1 cellular context compared by ENCODE assay signal in the genomic region with DNA sequence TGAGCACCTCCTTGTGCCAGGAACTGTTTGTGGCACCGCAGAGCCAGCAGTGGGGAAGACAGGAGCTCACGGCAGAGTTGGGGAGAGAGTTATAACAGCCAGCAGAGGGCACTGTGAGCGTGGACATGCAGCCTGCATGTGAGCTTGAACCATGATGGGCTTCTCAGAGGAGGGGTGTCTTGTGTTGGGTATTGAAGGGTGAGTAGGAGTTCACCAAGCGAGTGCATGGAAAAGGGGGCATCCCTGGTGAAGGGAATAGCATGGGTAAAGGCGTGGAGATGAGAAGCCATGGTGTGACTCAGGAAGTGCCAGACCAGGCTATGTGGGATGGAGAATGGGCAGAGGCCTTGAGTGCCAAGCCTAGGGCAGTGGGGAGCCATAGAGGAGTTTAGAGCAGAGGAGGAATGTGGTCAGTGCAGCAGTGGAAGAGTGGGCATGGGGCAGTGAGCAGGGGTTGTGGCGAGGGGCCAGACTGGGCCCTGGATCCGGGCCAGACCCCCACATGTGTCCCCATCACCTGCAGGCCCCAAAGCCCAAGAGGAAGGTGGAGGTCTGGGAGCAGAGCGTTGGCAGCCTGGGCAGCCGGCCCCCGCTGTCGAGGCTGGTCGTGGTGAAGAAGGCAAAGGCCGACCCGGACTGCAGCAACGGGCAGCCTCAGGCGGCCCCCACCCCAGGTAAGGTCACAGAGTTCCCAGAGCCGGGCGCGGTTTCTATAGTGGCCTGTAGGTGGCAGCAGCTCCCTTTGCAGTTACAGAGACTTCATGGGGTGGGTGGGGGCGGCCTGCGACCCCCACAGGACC.
TF ChIP-seq lines count a peak whose summit lies in the region.

No MANE protein-coding gene starts in this region.

TF ChIP-seq in H1, 55 proteins besides CTCF, POLR2A, EP300 and RAD21:
- TF ChIP-seq PHF8 (conservative IDR thresholded peaks at IDR 0.05; ENCODE audit: low read depth, low read length) = no peak
- TF ChIP-seq JUN (IDR thresholded peaks at IDR 0.05; ENCODE audit: low read depth, low read length) = 0 out of 2 replicates have a peak, but pooled peaks have one; percentile 3
- TF ChIP-seq ASH2L (IDR thresholded peaks at IDR 0.05; ENCODE audit: low read length) = no peak
- no peak for TF ChIP-seq CREB1 (IDR thresholded peaks at IDR 0.05)
- TF ChIP-seq NRF1 (IDR thresholded peaks at IDR 0.05; ENCODE audit: low read depth, low read length) = no peak
- TF ChIP-seq, protein P1, sequence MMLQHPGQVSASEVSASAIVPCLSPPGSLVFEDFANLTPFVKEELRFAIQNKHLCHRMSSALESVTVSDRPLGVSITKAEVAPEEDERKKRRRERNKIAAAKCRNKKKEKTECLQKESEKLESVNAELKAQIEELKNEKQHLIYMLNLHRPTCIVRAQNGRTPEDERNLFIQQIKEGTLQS (IDR thresholded peaks at IDR 0.05; ENCODE audit: insufficient read depth, low read depth, low read length) = no peak
- no peak for TF ChIP-seq SP2 (IDR thresholded peaks at IDR 0.05; ENCODE audit: low read length)
- no peak for TF ChIP-seq POLR2AphosphoS5 (IDR thresholded peaks at IDR 0.05; ENCODE audit: low read depth, low read length)
- TF ChIP-seq NANOG (IDR thresholded peaks at IDR 0.05; ENCODE audit: insufficient read depth, low read depth, low read length, poor library complexity, severe bottlenecking) = no peak
- TF ChIP-seq, protein P2, sequence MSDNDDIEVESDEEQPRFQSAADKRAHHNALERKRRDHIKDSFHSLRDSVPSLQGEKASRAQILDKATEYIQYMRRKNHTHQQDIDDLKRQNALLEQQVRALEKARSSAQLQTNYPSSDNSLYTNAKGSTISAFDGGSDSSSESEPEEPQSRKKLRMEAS (IDR thresholded peaks at IDR 0.05) = peak; percentile 13; the same call in 1 of the 2 replicates
- TF ChIP-seq, protein P3, sequence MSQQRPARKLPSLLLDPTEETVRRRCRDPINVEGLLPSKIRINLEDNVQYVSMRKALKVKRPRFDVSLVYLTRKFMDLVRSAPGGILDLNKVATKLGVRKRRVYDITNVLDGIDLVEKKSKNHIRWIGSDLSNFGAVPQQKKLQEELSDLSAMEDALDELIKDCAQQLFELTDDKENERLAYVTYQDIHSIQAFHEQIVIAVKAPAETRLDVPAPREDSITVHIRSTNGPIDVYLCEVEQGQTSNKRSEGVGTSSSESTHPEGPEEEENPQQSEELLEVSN (IDR thresholded peaks at IDR 0.05) = no peak
- TF ChIP-seq KDM1A (IDR thresholded peaks at IDR 0.05; ENCODE audit: borderline replicate concordance, low read length) = peak; percentile 87
- no peak for TF ChIP-seq KDM5A (IDR thresholded peaks at IDR 0.05; ENCODE audit: low read length)
- 0 out of 4 replicates have a peak, but pooled peaks of 1 of the 2 experiments have one; percentile 44 for TF ChIP-seq HDAC2 (IDR thresholded peaks at IDR 0.05; ENCODE audit: borderline replicate concordance in 1 of 2, low read depth in 2 of 2, low read length in 2 of 2)
- TF ChIP-seq SIN3A (conservative IDR thresholded peaks at IDR 0.05 in 1 of 2, IDR thresholded peaks at IDR 0.05 in 1 of 2; ENCODE audit: low read depth in 1 of 2, low read length in 2 of 2) = no peak; a peak in 1 of 4 replicates
- no peak for TF ChIP-seq TAF7 (optimal IDR thresholded peaks at IDR 0.05; ENCODE audit: borderline replicate concordance, low read depth, low read length)
- no peak for TF ChIP-seq BACH1 (IDR thresholded peaks at IDR 0.05; ENCODE audit: low read length)
- no peak for TF ChIP-seq FOSL1 (IDR thresholded peaks at IDR 0.05; ENCODE audit: insufficient read depth, low read depth, low read length)
- no peak for TF ChIP-seq CBX8 (IDR thresholded peaks at IDR 0.05; ENCODE audit: borderline replicate concordance, low read depth, low read length)
- TF ChIP-seq RBBP5 (IDR thresholded peaks at IDR 0.05; ENCODE audit: borderline replicate concordance, low read depth, low read length) = no peak
- no peak for TF ChIP-seq BCL11A (IDR thresholded peaks at IDR 0.05; ENCODE audit: low read depth in 2 of 2, low read length in 2 of 2)
- TF ChIP-seq RFX5 (IDR thresholded peaks at IDR 0.05; ENCODE audit: borderline replicate concordance, low read depth, low read length) = no peak
- TF ChIP-seq, protein P4, sequence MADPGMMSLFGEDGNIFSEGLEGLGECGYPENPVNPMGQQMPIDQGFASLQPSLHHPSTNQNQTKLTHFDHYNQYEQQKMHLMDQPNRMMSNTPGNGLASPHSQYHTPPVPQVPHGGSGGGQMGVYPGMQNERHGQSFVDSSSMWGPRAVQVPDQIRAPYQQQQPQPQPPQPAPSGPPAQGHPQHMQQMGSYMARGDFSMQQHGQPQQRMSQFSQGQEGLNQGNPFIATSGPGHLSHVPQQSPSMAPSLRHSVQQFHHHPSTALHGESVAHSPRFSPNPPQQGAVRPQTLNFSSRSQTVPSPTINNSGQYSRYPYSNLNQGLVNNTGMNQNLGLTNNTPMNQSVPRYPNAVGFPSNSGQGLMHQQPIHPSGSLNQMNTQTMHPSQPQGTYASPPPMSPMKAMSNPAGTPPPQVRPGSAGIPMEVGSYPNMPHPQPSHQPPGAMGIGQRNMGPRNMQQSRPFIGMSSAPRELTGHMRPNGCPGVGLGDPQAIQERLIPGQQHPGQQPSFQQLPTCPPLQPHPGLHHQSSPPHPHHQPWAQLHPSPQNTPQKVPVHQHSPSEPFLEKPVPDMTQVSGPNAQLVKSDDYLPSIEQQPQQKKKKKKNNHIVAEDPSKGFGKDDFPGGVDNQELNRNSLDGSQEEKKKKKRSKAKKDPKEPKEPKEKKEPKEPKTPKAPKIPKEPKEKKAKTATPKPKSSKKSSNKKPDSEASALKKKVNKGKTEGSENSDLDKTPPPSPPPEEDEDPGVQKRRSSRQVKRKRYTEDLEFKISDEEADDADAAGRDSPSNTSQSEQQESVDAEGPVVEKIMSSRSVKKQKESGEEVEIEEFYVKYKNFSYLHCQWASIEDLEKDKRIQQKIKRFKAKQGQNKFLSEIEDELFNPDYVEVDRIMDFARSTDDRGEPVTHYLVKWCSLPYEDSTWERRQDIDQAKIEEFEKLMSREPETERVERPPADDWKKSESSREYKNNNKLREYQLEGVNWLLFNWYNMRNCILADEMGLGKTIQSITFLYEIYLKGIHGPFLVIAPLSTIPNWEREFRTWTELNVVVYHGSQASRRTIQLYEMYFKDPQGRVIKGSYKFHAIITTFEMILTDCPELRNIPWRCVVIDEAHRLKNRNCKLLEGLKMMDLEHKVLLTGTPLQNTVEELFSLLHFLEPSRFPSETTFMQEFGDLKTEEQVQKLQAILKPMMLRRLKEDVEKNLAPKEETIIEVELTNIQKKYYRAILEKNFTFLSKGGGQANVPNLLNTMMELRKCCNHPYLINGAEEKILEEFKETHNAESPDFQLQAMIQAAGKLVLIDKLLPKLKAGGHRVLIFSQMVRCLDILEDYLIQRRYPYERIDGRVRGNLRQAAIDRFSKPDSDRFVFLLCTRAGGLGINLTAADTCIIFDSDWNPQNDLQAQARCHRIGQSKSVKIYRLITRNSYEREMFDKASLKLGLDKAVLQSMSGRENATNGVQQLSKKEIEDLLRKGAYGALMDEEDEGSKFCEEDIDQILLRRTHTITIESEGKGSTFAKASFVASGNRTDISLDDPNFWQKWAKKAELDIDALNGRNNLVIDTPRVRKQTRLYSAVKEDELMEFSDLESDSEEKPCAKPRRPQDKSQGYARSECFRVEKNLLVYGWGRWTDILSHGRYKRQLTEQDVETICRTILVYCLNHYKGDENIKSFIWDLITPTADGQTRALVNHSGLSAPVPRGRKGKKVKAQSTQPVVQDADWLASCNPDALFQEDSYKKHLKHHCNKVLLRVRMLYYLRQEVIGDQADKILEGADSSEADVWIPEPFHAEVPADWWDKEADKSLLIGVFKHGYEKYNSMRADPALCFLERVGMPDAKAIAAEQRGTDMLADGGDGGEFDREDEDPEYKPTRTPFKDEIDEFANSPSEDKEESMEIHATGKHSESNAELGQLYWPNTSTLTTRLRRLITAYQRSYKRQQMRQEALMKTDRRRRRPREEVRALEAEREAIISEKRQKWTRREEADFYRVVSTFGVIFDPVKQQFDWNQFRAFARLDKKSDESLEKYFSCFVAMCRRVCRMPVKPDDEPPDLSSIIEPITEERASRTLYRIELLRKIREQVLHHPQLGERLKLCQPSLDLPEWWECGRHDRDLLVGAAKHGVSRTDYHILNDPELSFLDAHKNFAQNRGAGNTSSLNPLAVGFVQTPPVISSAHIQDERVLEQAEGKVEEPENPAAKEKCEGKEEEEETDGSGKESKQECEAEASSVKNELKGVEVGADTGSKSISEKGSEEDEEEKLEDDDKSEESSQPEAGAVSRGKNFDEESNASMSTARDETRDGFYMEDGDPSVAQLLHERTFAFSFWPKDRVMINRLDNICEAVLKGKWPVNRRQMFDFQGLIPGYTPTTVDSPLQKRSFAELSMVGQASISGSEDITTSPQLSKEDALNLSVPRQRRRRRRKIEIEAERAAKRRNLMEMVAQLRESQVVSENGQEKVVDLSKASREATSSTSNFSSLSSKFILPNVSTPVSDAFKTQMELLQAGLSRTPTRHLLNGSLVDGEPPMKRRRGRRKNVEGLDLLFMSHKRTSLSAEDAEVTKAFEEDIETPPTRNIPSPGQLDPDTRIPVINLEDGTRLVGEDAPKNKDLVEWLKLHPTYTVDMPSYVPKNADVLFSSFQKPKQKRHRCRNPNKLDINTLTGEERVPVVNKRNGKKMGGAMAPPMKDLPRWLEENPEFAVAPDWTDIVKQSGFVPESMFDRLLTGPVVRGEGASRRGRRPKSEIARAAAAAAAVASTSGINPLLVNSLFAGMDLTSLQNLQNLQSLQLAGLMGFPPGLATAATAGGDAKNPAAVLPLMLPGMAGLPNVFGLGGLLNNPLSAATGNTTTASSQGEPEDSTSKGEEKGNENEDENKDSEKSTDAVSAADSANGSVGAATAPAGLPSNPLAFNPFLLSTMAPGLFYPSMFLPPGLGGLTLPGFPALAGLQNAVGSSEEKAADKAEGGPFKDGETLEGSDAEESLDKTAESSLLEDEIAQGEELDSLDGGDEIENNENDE (IDR thresholded peaks at IDR 0.05; ENCODE audit: insufficient replicate concordance, low read length) = no peak
- no peak for TF ChIP-seq CEBPB (IDR thresholded peaks at IDR 0.05; ENCODE audit: low read depth, low read length)
- TF ChIP-seq GABPA (IDR thresholded peaks at IDR 0.05; ENCODE audit: borderline replicate concordance, insufficient read depth, low read length) = no peak
- TF ChIP-seq CTBP2 (IDR thresholded peaks at IDR 0.05; ENCODE audit: borderline replicate concordance, insufficient read depth, insufficient read length, low read length) = no peak
- TF ChIP-seq JUND (IDR thresholded peaks at IDR 0.05; ENCODE audit: low read length) = no peak
- no peak for TF ChIP-seq BRCA1 (IDR thresholded peaks at IDR 0.05; ENCODE audit: low read depth, low read length)
- no peak for TF ChIP-seq CBX5 (IDR thresholded peaks at IDR 0.05; ENCODE audit: low read depth, low read length)
- TF ChIP-seq RNF2 (IDR thresholded peaks at IDR 0.05; ENCODE audit: borderline replicate concordance, low read depth, low read length, missing control alignments, poor library complexity, severe bottlenecking) = no peak
TF ChIP-seq in H1: peak in this region for 4.
